13 cellular contexts compared by ENCODE assay signal in genomic region chr4:28463184-28463690, GRCh38.
"Had no signal": no experiment of that assay in that cellular context is flagged by ENCODE, and none has a peak within 500 bp of the region (broad histone marks: within the 10 kb centered on the region; RNA-seq: fewer than 3 reads in every experiment).

No MANE protein-coding gene starts in this region.

- H3K27me3 ChIP-seq: breast epithelium, tibial nerve, vagina had no signal

- DNase-seq: activated B cell treated with CpG ODN at 0.5 μM for 24 hours; activated CD4-positive, alpha-beta T cell treated with anti-CD3 and anti-CD28 coated beads, Interleukin-2, amount 50 U/mL, for 1 hour; activated effector memory CD4-positive, alpha-beta T cell treated with anti-CD3 and anti-CD28 coated beads, Interleukin-2, amount 50 U/mL, for 16 hours; anterior cingulate cortex; dermis blood vessel endothelial cell; endodermal cell; foreskin melanocyte; head of caudate nucleus; retina had no signal

- H3K36me3 ChIP-seq: breast epithelium, tibial nerve, vagina had no signal

- H3K4me3 ChIP-seq: breast epithelium, tibial nerve, vagina had no signal

- H3K9me3 ChIP-seq: breast epithelium, tibial nerve, vagina had no signal

- ATAC-seq: stimulated activated memory B cell treated with anti-CD40 and anti-IgM and Interleukin-4, amounts not matched to agents 10 μg/mL and 1 μg/mL and 100 μg/mL, for 72 hours had no signal

- H3K27ac ChIP-seq: breast epithelium, tibial nerve, vagina had no signal

- H3K4me1 ChIP-seq: breast epithelium, tibial nerve, vagina had no signal
